In the genomic region with DNA sequence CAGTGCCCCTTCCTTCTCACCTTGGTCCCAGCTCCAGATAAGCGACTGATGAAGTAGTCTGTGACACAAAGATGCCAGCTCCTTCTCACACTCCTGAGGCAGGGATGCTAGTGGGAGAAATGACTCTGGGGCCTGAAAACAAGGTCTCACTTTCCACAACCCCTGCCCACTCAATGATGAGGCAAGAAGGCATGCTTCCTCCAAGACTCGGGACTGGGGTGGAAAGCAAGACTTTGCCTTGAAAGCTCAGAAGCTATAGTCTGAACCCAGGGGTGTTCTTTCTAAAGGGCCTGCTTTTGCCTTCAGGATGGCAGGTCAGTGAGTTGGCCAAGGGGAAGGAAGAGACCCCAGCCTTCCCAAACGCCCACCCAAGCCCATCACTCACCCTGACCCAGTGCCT, we compare ENCODE assay signal across 9 cellular contexts. TPM values are rescaled to one million over a fixed set of nuclear protein-coding genes. Genes with fewer than 3 reads are reported as not detected.
A peak's percentile ranks its signal among the peaks of the same experiment; 100 is the strongest.
DNase-seq lines count a peak whose midpoint lies in the region; ATAC-seq, FAIRE-seq and TF ChIP-seq lines count a peak whose summit lies in the region.
"Had no signal": no experiment of that assay in that cellular context is flagged by ENCODE, and none has a peak within 500 bp of the region (broad histone marks: within the 10 kb centered on the region; RNA-seq: fewer than 3 reads in every experiment).

No MANE protein-coding gene starts in this region.

- H3K9me3 ChIP-seq in KOPT-K1 (ENCODE audit: insufficient read depth, low read length, poor library complexity, severe bottlenecking): no peaks in the 10 kb centered on the region

- peak overlapping the region in 1 of 2 donors; percentile 97 for H3K27ac Mint-ChIP-seq in natural killer cell

- FAIRE-seq in RCC 7860 (lab: Jason Lieb, UNC): no peak
- FAIRE-seq: GM12892 had no signal

- ATAC-seq in natural killer cell: no peak

- no peaks in the 10 kb centered on the region for H3K27me3 Mint-ChIP-seq in natural killer cell (ENCODE audit: low read depth in 2 of 2)

- peaks cover 56% of the 10 kb centered on the region for H3K36me3 ChIP-seq in KOPT-K1 (ENCODE audit: insufficient read depth, low read length)

- peak overlapping the region; percentile 77 for H3K4me3 ChIP-seq in AG09309 (ENCODE audit: control insufficient read depth, low read depth, low read length)
- H3K4me3 ChIP-seq in dorsolateral prefrontal cortex: peak overlapping the region in 58 of 59 donors; percentile 68 to 100 (median 90)

- H3K27ac ChIP-seq in KOPT-K1 (ENCODE audit: low read depth, low read length, poor library complexity, severe bottlenecking): peak overlapping the region; percentile 83
- peak overlapping the region in 7 of 59 donors; percentile 90 to 98 (median 97) for H3K27ac ChIP-seq in dorsolateral prefrontal cortex

- H3K9me3 Mint-ChIP-seq in natural killer cell: no peaks in the 10 kb centered on the region

- H3K4me3 Mint-ChIP-seq in natural killer cell: peak overlapping the region; percentile 17

- TF ChIP-seq CTCF in AG09309 (IDR thresholded peaks at IDR 0.05; ENCODE audit: control insufficient read depth, insufficient read depth, low read depth, low read length, missing control alignments): no peak
- no peak for TF ChIP-seq CTCF in dorsolateral prefrontal cortex (IDR thresholded peaks at IDR 0.05 in 54 of 56, conservative IDR thresholded peaks at IDR 0.05 in 2 of 56; ENCODE audit: low read depth in 1 of 56, partially characterized antibody in 56 of 56)
- no peak for TF ChIP-seq CTCF in natural killer cell (IDR thresholded peaks at IDR 0.05)
- TF ChIP-seq CTCF in GM20000 (IDR thresholded peaks at IDR 0.05; ENCODE audit: extremely low read depth, missing control alignments): no peak

- intact Hi-C loops in dorsolateral prefrontal cortex (cut with DNase I) (loop anchor here in 1 of 2 donors (5.0 kb wide), 1 partner anchor 106 kb away; no protein-coding TSS in a partner anchor), natural killer cell (cut with micrococcal nuclease) (no loop called here)

- no peaks in the 10 kb centered on the region for H3K27me3 ChIP-seq in dorsolateral prefrontal cortex

- peaks cover 5% of the 10 kb centered on the region for H3K36me3 Mint-ChIP-seq in natural killer cell

- DNase-seq in AG09309 (ENCODE audit: low read depth): no peak
- no peak for DNase-seq in dorsolateral prefrontal cortex
- no peak for DNase-seq in natural killer cell
- no peak for DNase-seq in GM20000 (ENCODE audit: low spot score)
- DNase-seq in RCC 7860 (ENCODE audit: low spot score): no peak
- no peak for DNase-seq in SHP77 treated with DMSO at 0.1 percent for 48 hours (lab: John Stamatoyannopoulos, UW)
- DNase-seq in kidney glomerular epithelial cell (lab: John Stamatoyannopoulos, UW): no peak

- H3K4me1 Mint-ChIP-seq in natural killer cell: peaks cover 23 to 34% of the 10 kb centered on the region in 2 donors

RNA-seq across cellular contexts. Expression of a gene that starts 1.4 kb away (rescaled TPM):
- total RNA-seq in dorsolateral prefrontal cortex (10 to 100 TPM in 119 of 120 experiments, 1 to 10 TPM in 1; 8.0 to 35.4 (median 19.6) TPM), natural killer cell (10 to 100 TPM; 14.9 to 25.2 (median 15.6) TPM)

RNA-seq across cellular contexts. Expression of a gene that starts 1.4 kb away (rescaled TPM):
- total RNA-seq in dorsolateral prefrontal cortex: 10 to 100 TPM in 115 of 120 experiments, 1 to 10 TPM in 5; 7.8 to 28.4 (median 15.7) TPM
- 10 to 100 TPM; 51.3 to 59.7 (median 53.1) TPM for total RNA-seq in natural killer cell

RNA-seq across cellular contexts. Expression of a gene that starts 9.0 kb away (rescaled TPM):
- total RNA-seq in dorsolateral prefrontal cortex (10 to 100 TPM; 24.1 to 59.2 (median 43.8) TPM), natural killer cell (10 to 100 TPM; 42.4 to 49.7 (median 42.4) TPM)

RNA-seq across cellular contexts. Expression of a gene that starts 16.2 kb away (rescaled TPM):
- total RNA-seq in dorsolateral prefrontal cortex: 10 to 100 TPM; 17.1 to 37.7 (median 27.5) TPM
- total RNA-seq in natural killer cell: 10 to 100 TPM; 87.0 to 93.4 (median 91.5) TPM

RNA-seq across cellular contexts. Expression of a gene that starts 18.0 kb away (rescaled TPM):
- total RNA-seq in dorsolateral prefrontal cortex: 1 to 10 TPM in 5 of 120 experiments, under 1 TPM in 2, not detected in 113; 0.56 to 1.7 (median 1.4) TPM
- total RNA-seq in natural killer cell: 1 to 10 TPM; 1.7 to 1.9 (median 1.8) TPM
